Comparison of ENCODE assay signal across 1 cellular context in the genomic region with DNA sequence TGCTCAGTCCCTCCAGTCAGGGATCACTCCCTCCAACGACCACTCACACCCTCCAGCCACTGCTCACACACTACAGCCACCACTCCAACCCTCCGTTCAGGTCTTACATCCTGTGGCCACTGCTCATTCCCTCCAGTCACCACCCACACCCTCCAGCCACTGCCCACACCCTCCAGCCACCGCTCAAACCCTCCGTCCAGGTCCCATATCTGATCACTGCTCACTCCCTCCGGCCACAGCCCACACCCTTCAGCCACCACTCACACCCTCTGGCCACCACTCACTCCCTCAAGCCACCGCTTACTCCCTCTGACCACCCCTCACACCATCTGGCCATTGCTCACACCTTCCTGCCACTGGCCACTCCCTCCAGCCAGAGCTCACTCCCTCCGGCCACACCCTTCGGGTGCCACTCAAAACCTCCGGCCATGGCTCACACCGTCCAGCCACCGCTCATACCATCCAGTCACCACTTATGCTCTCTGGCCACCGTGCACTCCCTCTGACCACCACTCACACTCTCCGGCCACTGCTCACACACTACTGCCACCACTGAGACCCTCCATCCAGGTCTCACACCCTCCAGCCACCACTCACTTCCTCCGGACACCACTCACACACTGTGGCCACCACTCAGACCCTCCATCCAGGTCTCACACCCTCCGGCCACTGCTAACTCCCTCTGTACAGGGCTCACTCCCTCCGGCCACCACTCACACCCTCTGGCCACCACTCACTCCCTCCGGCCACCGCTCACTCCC.
A peak's percentile ranks its signal among the peaks of the same experiment; 100 is the strongest.
TF ChIP-seq lines count a peak whose summit lies in the region.

No MANE protein-coding gene starts in this region.

TF ChIP-seq in HEK293, 187 proteins besides CTCF, POLR2A, EP300 and RAD21:
- peak; percentile 72 for TF ChIP-seq EGR2 (tag by site-specific recombination; IDR thresholded peaks at IDR 0.05; ENCODE audit: low read depth)
- TF ChIP-seq HIC1 (tag by site-specific recombination; IDR thresholded peaks at IDR 0.05), result no peak
- TF ChIP-seq BCL11B (tag by site-specific recombination; IDR thresholded peaks at IDR 0.05; ENCODE audit: low read depth), result peak; percentile 78
- TF ChIP-seq ZFHX2 (tag by site-specific recombination; conservative IDR thresholded peaks at IDR 0.05), result peak; percentile 50
- no peak for TF ChIP-seq ZNF560 (tag by site-specific recombination; IDR thresholded peaks at IDR 0.05; ENCODE audit: borderline replicate concordance)
- TF ChIP-seq, protein P1, sequence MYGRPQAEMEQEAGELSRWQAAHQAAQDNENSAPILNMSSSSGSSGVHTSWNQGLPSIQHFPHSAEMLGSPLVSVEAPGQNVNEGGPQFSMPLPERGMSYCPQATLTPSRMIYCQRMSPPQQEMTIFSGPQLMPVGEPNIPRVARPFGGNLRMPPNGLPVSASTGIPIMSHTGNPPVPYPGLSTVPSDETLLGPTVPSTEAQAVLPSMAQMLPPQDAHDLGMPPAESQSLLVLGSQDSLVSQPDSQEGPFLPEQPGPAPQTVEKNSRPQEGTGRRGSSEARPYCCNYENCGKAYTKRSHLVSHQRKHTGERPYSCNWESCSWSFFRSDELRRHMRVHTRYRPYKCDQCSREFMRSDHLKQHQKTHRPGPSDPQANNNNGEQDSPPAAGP (tag by site-specific recombination; IDR thresholded peaks at IDR 0.05), result peak; percentile 61; the same call in 1 of the 2 replicates
- TF ChIP-seq BCL11A (tag by site-specific recombination; IDR thresholded peaks at IDR 0.05; ENCODE audit: low read depth), result 0 out of 2 replicates have a peak, but pooled peaks have one; percentile 39
